ENCODE assay signal across 9 cellular contexts in genomic region chr6:170292111-170292777, GRCh38. TPM values are rescaled to one million over a fixed set of nuclear protein-coding genes. Genes with fewer than 3 reads are reported as not detected.
DNase-seq lines count a peak whose midpoint lies in the region; ATAC-seq and TF ChIP-seq lines count a peak whose summit lies in the region.
"Had no signal": no experiment of that assay in that cellular context is flagged by ENCODE, and none has a peak within 500 bp of the region (broad histone marks: within the 10 kb centered on the region; RNA-seq: fewer than 3 reads in every experiment).

No MANE protein-coding gene starts in this region.

- H3K9me3 Mint-ChIP-seq in activated CD8-positive, alpha-beta T cell treated with anti-CD3 and anti-CD28 coated beads for 36 hours, result no peaks in the 10 kb centered on the region

- H3K27me3 Mint-ChIP-seq in activated CD8-positive, alpha-beta T cell treated with anti-CD3 and anti-CD28 coated beads for 36 hours, result peaks cover 42% of the 10 kb centered on the region

- POLR2A ChIA-PET in activated CD8-positive, alpha-beta T cell treated with anti-CD3 and anti-CD28 coated beads for 36 hours (lab: Charles Lee), result interaction anchor here (1.0 to 2.4 kb wide), 5 partner anchors 10 to 144 kb away, joined by 3 to 7 read pairs (median 5); no protein-coding TSS in a partner anchor

- peak; percentile 55 for DNase-seq in NCI-H748 (lab: John Stamatoyannopoulos, UW; ENCODE audit: unreplicated experiment)
- DNase-seq in NCI-H748 treated with DMSO at 0.1 percent for 48 hours (lab: John Stamatoyannopoulos, UW), result no peak
- DNase-seq in activated CD8-positive, alpha-beta T cell treated with anti-CD3 and anti-CD28 coated beads for 36 hours, result peak; percentile 15
- no peak for DNase-seq in stomach
- no peak for DNase-seq in amniotic stem cell (lab: John Stamatoyannopoulos, UW)

- H3K4me1 Mint-ChIP-seq in activated CD8-positive, alpha-beta T cell treated with anti-CD3 and anti-CD28 coated beads for 36 hours (ENCODE audit: low read depth), result peaks cover 40% of the 10 kb centered on the region

- peaks cover 38% of the 10 kb centered on the region for H3K4me1 ChIP-seq in iPS-18a (ENCODE audit: control insufficient read depth, low read depth, low read length)
- H3K4me1 ChIP-seq in stomach, result peaks cover 73 to 92% (median 83%) of the 10 kb centered on the region in 4 donors

- H3K27ac ChIP-seq in iPS-18a (ENCODE audit: low read length) (no peak overlapping the region), stomach (peak overlapping the region; percentile 75 to 87 (median 77))
- H3K27ac ChIP-seq: C4-2B had no signal

- peak overlapping the region; percentile 73 for H3K4me3 Mint-ChIP-seq in activated CD8-positive, alpha-beta T cell treated with anti-CD3 and anti-CD28 coated beads for 36 hours

- TF ChIP-seq POLR2A in stomach (IDR thresholded peaks at IDR 0.05), result no peak

- H3K36me3 ChIP-seq in iPS-18a (ENCODE audit: control insufficient read depth, low read depth, low read length) (no peaks in the 10 kb centered on the region), stomach (peaks cover 0 to 6% (median 0%) of the 10 kb centered on the region in 4 donors)

- no peak for TF ChIP-seq EP300 in stomach (IDR thresholded peaks at IDR 0.05)

- peaks cover 82% of the 10 kb centered on the region for H3K27me3 ChIP-seq in iPS-18a (ENCODE audit: control insufficient read depth, insufficient read depth, low read length)
- H3K27me3 ChIP-seq in stomach, result peaks cover 35 to 100% (median 88%) of the 10 kb centered on the region in 3 donors

- H3K27ac Mint-ChIP-seq in activated CD8-positive, alpha-beta T cell treated with anti-CD3 and anti-CD28 coated beads for 36 hours, result no peak overlapping the region

- H3K4me3 ChIP-seq in iPS-18a (ENCODE audit: low read length), result peak overlapping the region; percentile 67
- H3K4me3 ChIP-seq in stomach, result peak overlapping the region; percentile 66 to 88 (median 78)

- H3K9ac ChIP-seq in iPS-18a (ENCODE audit: low read length), result no peak overlapping the region

- intact Hi-C loops in activated CD8-positive, alpha-beta T cell treated with anti-CD3 and anti-CD28 coated beads for 36 hours (cut with micrococcal nuclease), result loop anchor here (5.0 kb wide), 2 partner anchors 300 to 340 kb away; no protein-coding TSS in a partner anchor
- intact Hi-C loops in stomach (cut with DNase I; ENCODE audit: low total_unique reads), result no loop called here

- H3K9me3 ChIP-seq in iPS-18a (ENCODE audit: control insufficient read depth, low read depth, low read length) (no peaks in the 10 kb centered on the region), stomach (no peaks in the 10 kb centered on the region)

- ATAC-seq in activated CD8-positive, alpha-beta T cell treated with anti-CD3 and anti-CD28 coated beads for 36 hours, result no peak
- ATAC-seq in GM18858 (IDR thresholded peaks at IDR 0.05; ENCODE audit: unreplicated experiment) (no peak), HG03045 (IDR thresholded peaks at IDR 0.05; ENCODE audit: unreplicated experiment) (no peak)

- peaks cover 2% of the 10 kb centered on the region for H3K36me3 Mint-ChIP-seq in activated CD8-positive, alpha-beta T cell treated with anti-CD3 and anti-CD28 coated beads for 36 hours (ENCODE audit: low read depth)

- 9 to 21% (median 14%) methylated on average over 18 to 20 of the region's 20 CpGs for WGBS in stomach, 5 donors

- no peak for TF ChIP-seq CTCF in activated CD8-positive, alpha-beta T cell treated with anti-CD3 and anti-CD28 coated beads for 36 hours (IDR thresholded peaks at IDR 0.05)
- TF ChIP-seq CTCF in stomach (IDR thresholded peaks at IDR 0.05), result no peak

- CTCF ChIA-PET in activated CD8-positive, alpha-beta T cell treated with anti-CD3 and anti-CD28 coated beads for 36 hours (lab: Charles Lee), result interaction anchor here (1.1 to 3.2 kb wide), 5 partner anchors 12 to 461 kb away, joined by 3 to 17 read pairs (median 3); no protein-coding TSS in a partner anchor

RNA-seq across cellular contexts. Expression of gene DLL1, which starts 1.4 kb away (rescaled TPM):
- 1 to 10 TPM; 1.9 to 2.4 TPM for total RNA-seq in activated CD8-positive, alpha-beta T cell treated with anti-CD3 and anti-CD28 coated beads for 36 hours
- 10 to 100 TPM in 2 of 5 donors, 1 to 10 TPM in 2, not detected in 1; 4.2 to 38.5 (median 9.6) TPM for total RNA-seq in stomach
- polyA plus RNA-seq in stomach, result 10 to 100 TPM in 1 of 3 donors, 1 to 10 TPM in 2; 3.4 to 14.1 (median 5.5) TPM

RNA-seq across cellular contexts. Expression of gene FAM120B, which starts 14.3 kb away (rescaled TPM):
- 10 to 100 TPM; 19.0 to 19.5 TPM for total RNA-seq in activated CD8-positive, alpha-beta T cell treated with anti-CD3 and anti-CD28 coated beads for 36 hours
- 10 to 100 TPM; 26.4 to 66.5 (median 29.9) TPM for total RNA-seq in stomach
- 1 to 10 TPM; 6.4 to 9.9 (median 9.4) TPM for polyA plus RNA-seq in stomach

Comparison
In these comparisons a context has a peak if more than half of its experiments do, and no peak if none do; other contexts are left out.
1. DNase-seq: peak in NCI-H748 (single experiment) and activated CD8-positive, alpha-beta T cell treated with anti-CD3 and anti-CD28 coated beads for 36 hours (single experiment); none in NCI-H748 treated with DMSO at 0.1 percent for 48 hours (single experiment), stomach (single experiment) and amniotic stem cell (single experiment).